21 cellular contexts compared by ENCODE assay signal in the genomic region with DNA sequence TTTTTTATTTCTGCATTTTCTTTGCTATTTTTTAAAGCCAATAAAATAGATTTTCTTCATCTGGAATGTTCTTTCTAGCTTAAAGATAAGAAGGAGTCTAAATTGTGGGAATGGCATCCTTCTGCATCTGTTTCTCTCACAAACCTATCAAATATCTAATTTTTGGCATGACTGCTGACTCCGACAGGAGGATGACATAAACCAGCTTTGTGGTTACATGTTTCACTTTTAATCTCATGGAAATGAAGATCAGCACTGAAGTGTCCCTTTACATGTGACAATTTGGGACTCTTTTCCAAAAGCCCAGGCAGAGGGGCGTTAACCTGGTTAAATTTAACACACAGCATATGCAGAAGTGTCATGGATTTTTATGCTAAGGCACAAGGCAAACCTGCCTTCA.
DNase-seq lines count a peak whose midpoint lies in the region; ATAC-seq and TF ChIP-seq lines count a peak whose summit lies in the region.
"Had no signal": no experiment of that assay in that cellular context is flagged by ENCODE, and none has a peak within 500 bp of the region (broad histone marks: within the 10 kb centered on the region; RNA-seq: fewer than 3 reads in every experiment).

No MANE protein-coding gene starts in this region.

- no peak for DNase-seq in Right ventricle myocardium inferior (ENCODE audit: missing footprints)
- no peak for DNase-seq in heart right ventricle
- no peak for DNase-seq in islet precursor cell
- no peak for DNase-seq in uterus
- DNase-seq: CD4-positive, CD25-positive, alpha-beta regulatory T cell; GOT3; HCEC 1CT; NCI-H1092; NCI-H1417 treated with DMSO at 0.1 percent for 48 hours; NCI-H187 treated with DMSO at 0.1 percent for 48 hours; NCI-H524 treated with DMSO at 0.1 percent for 48 hours; NCI-H774; PC-9; Right ventricle myocardium superior had no signal

- H3K27ac ChIP-seq in heart right ventricle (no peak overlapping the region), uterus (no peak overlapping the region)
- H3K27ac ChIP-seq: BLaER1, HL-60, KMS-11, PC-9 had no signal

- H3K27me3 ChIP-seq in heart right ventricle, result no peaks in the 10 kb centered on the region
- H3K27me3 ChIP-seq in uterus, result no peaks in the 10 kb centered on the region
- H3K27me3 ChIP-seq: BLaER1 had no signal

- no peak for TF ChIP-seq CTCF in heart right ventricle (IDR thresholded peaks at IDR 0.05)
- TF ChIP-seq CTCF in nephron (IDR thresholded peaks at IDR 0.05; ENCODE audit: unreplicated experiment in 3 of 3), result no peak
- no peak for TF ChIP-seq CTCF in uterus (IDR thresholded peaks at IDR 0.05)

- WGBS in heart right ventricle, 2 donors, result 43 to 59% methylated on average over 2 of the region's 2 CpGs

- ATAC-seq in Right ventricle myocardium inferior, result peak; percentile 13
- ATAC-seq in heart right ventricle, result no peak
- ATAC-seq in SK-N-SH treated with all-trans-retinoic acid at 6 μM for 48 hours, result peak; percentile 51; the same call in 2 of the 3 replicates
- no peak for ATAC-seq in HG02973 (IDR thresholded peaks at IDR 0.05; ENCODE audit: unreplicated experiment)

- no peaks in the 10 kb centered on the region for H3K36me3 Mint-ChIP-seq in nephron (ENCODE audit: low read depth)
- H3K36me3 Mint-ChIP-seq: CD4-positive, CD25-positive, alpha-beta regulatory T cell; IgD-negative memory B cell had no signal

- peaks cover 61% of the 10 kb centered on the region for H3K4me1 Mint-ChIP-seq in nephron

- TF ChIP-seq POLR2A in uterus (IDR thresholded peaks at IDR 0.05), result no peak

- no peak overlapping the region for H3K4me3 ChIP-seq in heart right ventricle
- no peak overlapping the region for H3K4me3 ChIP-seq in uterus
- H3K4me3 ChIP-seq: BLaER1, PC-9 had no signal

- no peaks in the 10 kb centered on the region for H3K9me3 Mint-ChIP-seq in nephron
- H3K9me3 Mint-ChIP-seq: CD4-positive, CD25-positive, alpha-beta regulatory T cell; IgD-negative memory B cell had no signal

- intact Hi-C loops in Right ventricle myocardium inferior (cut with DNase I) (no loop called here), heart right ventricle (cut with DNase I) (no loop called here), uterus (cut with DNase I; ENCODE audit: low total_unique reads) (no loop called here)

- H3K9me3 ChIP-seq in heart right ventricle, result no peaks in the 10 kb centered on the region
- H3K9me3 ChIP-seq in uterus, result no peaks in the 10 kb centered on the region
- H3K9me3 ChIP-seq: BLaER1 had no signal

- H3K4me1 ChIP-seq in heart right ventricle (peaks cover 0 to 5% (median 0%) of the 10 kb centered on the region in 9 donors), uterus (no peaks in the 10 kb centered on the region)
- H3K4me1 ChIP-seq: BLaER1 had no signal

- H3K36me3 ChIP-seq in heart right ventricle, result no peaks in the 10 kb centered on the region
- H3K36me3 ChIP-seq in uterus, result no peaks in the 10 kb centered on the region
- H3K36me3 ChIP-seq: BLaER1 had no signal

- H3K27ac Mint-ChIP-seq in nephron, result peak overlapping the region; percentile 75 to 89 (median 87)
- H3K27ac Mint-ChIP-seq: CD4-positive, CD25-positive, alpha-beta regulatory T cell; IgD-negative memory B cell had no signal

- H3K27me3 Mint-ChIP-seq in nephron (ENCODE audit: low read depth), result no peaks in the 10 kb centered on the region

- peak overlapping the region in 1 of 3 experiments; percentile 15 for H3K4me3 Mint-ChIP-seq in nephron
- H3K4me3 Mint-ChIP-seq: CD4-positive, CD25-positive, alpha-beta regulatory T cell; IgD-negative memory B cell had no signal

TF ChIP-seq in SK-N-SH treated with all-trans-retinoic acid at 6 μM for 48 hours, 23 proteins besides CTCF, POLR2A, EP300 and RAD21:
- TF ChIP-seq ISL1 (CRISPR knock-in tag; IDR thresholded peaks at IDR 0.05), result peak; percentile 52; the same call in 1 of the 2 replicates
- no peak for TF ChIP-seq PPARA (CRISPR knock-in tag; IDR thresholded peaks at IDR 0.05; ENCODE audit: borderline replicate concordance)
- TF ChIP-seq TOX (CRISPR knock-in tag; IDR thresholded peaks at IDR 0.05; ENCODE audit: borderline replicate concordance), result no peak
- TF ChIP-seq, protein P1, sequence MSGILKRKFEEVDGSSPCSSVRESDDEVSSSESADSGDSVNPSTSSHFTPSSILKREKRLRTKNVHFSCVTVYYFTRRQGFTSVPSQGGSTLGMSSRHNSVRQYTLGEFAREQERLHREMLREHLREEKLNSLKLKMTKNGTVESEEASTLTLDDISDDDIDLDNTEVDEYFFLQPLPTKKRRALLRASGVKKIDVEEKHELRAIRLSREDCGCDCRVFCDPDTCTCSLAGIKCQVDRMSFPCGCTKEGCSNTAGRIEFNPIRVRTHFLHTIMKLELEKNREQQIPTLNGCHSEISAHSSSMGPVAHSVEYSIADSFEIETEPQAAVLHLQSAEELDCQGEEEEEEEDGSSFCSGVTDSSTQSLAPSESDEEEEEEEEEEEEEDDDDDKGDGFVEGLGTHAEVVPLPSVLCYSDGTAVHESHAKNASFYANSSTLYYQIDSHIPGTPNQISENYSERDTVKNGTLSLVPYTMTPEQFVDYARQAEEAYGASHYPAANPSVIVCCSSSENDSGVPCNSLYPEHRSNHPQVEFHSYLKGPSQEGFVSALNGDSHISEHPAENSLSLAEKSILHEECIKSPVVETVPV (CRISPR knock-in tag; IDR thresholded peaks at IDR 0.05), result no peak
- TF ChIP-seq ZFP30 (CRISPR knock-in tag; IDR thresholded peaks at IDR 0.05), result no peak
- TF ChIP-seq ZFP3 (CRISPR knock-in tag; IDR thresholded peaks at IDR 0.05), result no peak
- TF ChIP-seq TCF4 (CRISPR knock-in tag; IDR thresholded peaks at IDR 0.05; ENCODE audit: borderline replicate concordance), result peak; percentile 32; the same call in 1 of the 2 replicates
- TF ChIP-seq, protein P2, sequence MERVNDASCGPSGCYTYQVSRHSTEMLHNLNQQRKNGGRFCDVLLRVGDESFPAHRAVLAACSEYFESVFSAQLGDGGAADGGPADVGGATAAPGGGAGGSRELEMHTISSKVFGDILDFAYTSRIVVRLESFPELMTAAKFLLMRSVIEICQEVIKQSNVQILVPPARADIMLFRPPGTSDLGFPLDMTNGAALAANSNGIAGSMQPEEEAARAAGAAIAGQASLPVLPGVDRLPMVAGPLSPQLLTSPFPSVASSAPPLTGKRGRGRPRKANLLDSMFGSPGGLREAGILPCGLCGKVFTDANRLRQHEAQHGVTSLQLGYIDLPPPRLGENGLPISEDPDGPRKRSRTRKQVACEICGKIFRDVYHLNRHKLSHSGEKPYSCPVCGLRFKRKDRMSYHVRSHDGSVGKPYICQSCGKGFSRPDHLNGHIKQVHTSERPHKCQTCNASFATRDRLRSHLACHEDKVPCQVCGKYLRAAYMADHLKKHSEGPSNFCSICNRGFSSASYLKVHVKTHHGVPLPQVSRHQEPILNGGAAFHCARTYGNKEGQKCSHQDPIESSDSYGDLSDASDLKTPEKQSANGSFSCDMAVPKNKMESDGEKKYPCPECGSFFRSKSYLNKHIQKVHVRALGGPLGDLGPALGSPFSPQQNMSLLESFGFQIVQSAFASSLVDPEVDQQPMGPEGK (CRISPR knock-in tag; IDR thresholded peaks at IDR 0.05; ENCODE audit: borderline replicate concordance), result no peak
- TF ChIP-seq ZNF70 (CRISPR knock-in tag; IDR thresholded peaks at IDR 0.05), result no peak
- TF ChIP-seq ZC3H10 (CRISPR knock-in tag; IDR thresholded peaks at IDR 0.05), result no peak
- no peak for TF ChIP-seq RARB (CRISPR knock-in tag; IDR thresholded peaks at IDR 0.05)
- no peak for TF ChIP-seq CSDC2 (CRISPR knock-in tag; IDR thresholded peaks at IDR 0.05)
- no peak for TF ChIP-seq TSHZ2 (CRISPR knock-in tag; IDR thresholded peaks at IDR 0.05)
- no peak for TF ChIP-seq OSR1 (CRISPR knock-in tag; IDR thresholded peaks at IDR 0.05)
TF ChIP-seq in SK-N-SH treated with all-trans-retinoic acid at 6 μM for 48 hours: peak in this region for 2.

Comparison
In these comparisons a context has a peak if more than half of its experiments do, and no peak if none do; other contexts are left out.
1. ATAC-seq: peak in Right ventricle myocardium inferior (single experiment) and SK-N-SH treated with all-trans-retinoic acid at 6 μM for 48 hours (single experiment); none in heart right ventricle (0 of 8) and HG02973 (single experiment).